In the genomic region with DNA sequence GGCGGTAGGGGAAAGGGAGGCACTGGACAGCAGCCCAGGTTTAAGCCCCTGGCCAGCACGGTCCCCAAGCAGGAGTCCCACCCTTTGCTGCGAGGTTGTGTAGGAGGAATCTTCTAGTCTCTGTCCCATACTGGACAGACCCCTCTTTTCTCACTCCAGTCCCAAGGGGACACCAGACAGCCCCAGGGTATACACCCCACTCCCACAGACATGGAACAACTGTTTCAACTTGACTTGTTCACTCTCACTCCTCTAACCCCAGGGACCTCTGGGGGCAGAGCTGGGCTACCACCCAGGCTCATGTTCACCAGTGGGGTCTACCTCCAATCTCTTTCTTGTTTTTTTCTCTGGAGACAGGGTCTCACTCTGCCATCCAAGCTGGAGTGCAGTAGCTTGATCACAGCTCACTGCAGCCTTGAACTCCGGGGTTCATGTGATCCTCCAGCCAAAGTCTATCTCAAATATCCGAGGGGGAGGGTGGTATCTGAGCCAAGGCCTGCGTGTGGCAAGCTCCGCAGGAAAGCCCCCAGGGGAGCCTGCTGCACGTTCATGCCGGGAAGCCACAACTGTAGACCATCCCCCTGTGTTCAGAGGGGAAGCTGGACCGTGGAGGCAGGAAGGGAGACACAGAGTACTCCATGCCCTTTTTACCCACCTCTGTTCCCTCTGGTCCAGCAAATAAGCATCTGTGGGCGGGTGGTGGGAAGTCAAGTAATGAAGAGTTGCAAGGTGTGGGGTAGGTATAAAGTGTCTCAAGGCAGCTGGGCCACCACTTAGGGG, we compare ENCODE assay signal across 11 cellular contexts. TPM values are rescaled to one million over a fixed set of nuclear protein-coding genes. Genes with fewer than 3 reads are reported as not detected.
DNase-seq lines count a peak whose midpoint lies in the region; ATAC-seq and TF ChIP-seq lines count a peak whose summit lies in the region.
"Had no signal": no experiment of that assay in that cellular context is flagged by ENCODE, and none has a peak within 500 bp of the region (broad histone marks: within the 10 kb centered on the region; RNA-seq: fewer than 3 reads in every experiment).

No MANE protein-coding gene starts in this region.

- peaks cover 28% of the 10 kb centered on the region for H3K4me1 Mint-ChIP-seq in activated CD8-positive, alpha-beta memory T cell treated with anti-CD3 and anti-CD28 coated beads, Interleukin-2, amount 10 ng/mL, durations not matched to agents 7 days and 5 days
- peaks cover 17% of the 10 kb centered on the region for H3K4me1 Mint-ChIP-seq in WTC11
- peaks cover 30 to 47% of the 10 kb centered on the region in 2 donors for H3K4me1 Mint-ChIP-seq in stimulated activated naive B cell treated with anti-CD40 and anti-IgM and Interleukin-4, amounts not matched to agents 10 μg/mL and 1 μg/mL and 100 μg/mL, for 72 hours

- peaks cover 3% of the 10 kb centered on the region for H3K27me3 Mint-ChIP-seq in activated CD8-positive, alpha-beta memory T cell treated with anti-CD3 and anti-CD28 coated beads, Interleukin-2, amount 10 ng/mL, durations not matched to agents 7 days and 5 days
- H3K27me3 Mint-ChIP-seq in WTC11 (ENCODE audit: low read depth), result peaks cover 15% of the 10 kb centered on the region
- no peaks in the 10 kb centered on the region for H3K27me3 Mint-ChIP-seq in stimulated activated naive B cell treated with anti-CD40 and anti-IgM and Interleukin-4, amounts not matched to agents 10 μg/mL and 1 μg/mL and 100 μg/mL, for 72 hours

- no peaks in the 10 kb centered on the region for H3K27me3 ChIP-seq in right cardiac atrium (ENCODE audit: control insufficient read depth, insufficient read depth)

- POLR2A ChIA-PET in WTC11 (lab: Charles Lee), result interaction anchor here (1.6 kb wide), 1 partner anchor 34 kb away, joined by 6 read pairs; a partner anchor contains a TSS

- no peak for ATAC-seq in activated CD8-positive, alpha-beta memory T cell treated with anti-CD3 and anti-CD28 coated beads, Interleukin-2, amount 10 ng/mL, durations not matched to agents 7 days and 5 days
- ATAC-seq in WTC11, result no peak
- ATAC-seq in right cardiac atrium, result no peak
- ATAC-seq in stimulated activated naive B cell treated with anti-CD40 and anti-IgM and Interleukin-4, amounts not matched to agents 10 μg/mL and 1 μg/mL and 100 μg/mL, for 72 hours (replicated peaks), result peak in 1 of 2 donors; percentile 24
- no peak for ATAC-seq in GM19328 (IDR thresholded peaks at IDR 0.05; ENCODE audit: unreplicated experiment)
- ATAC-seq: esophagus mucosa had no signal

- no peak for TF ChIP-seq CTCF in WTC11 (IDR thresholded peaks at IDR 0.05)

- intact Hi-C loops in right cardiac atrium (cut with DNase I), result no loop called here

- no peak for DNase-seq in activated CD8-positive, alpha-beta memory T cell treated with anti-CD3 and anti-CD28 coated beads, Interleukin-2, amount 10 ng/mL, durations not matched to agents 7 days and 5 days
- no peak for DNase-seq in activated CD8-positive, alpha-beta memory T cell treated with anti-CD3 and anti-CD28 coated beads, Interleukin-2, amount 50 U/mL, for 48 hours
- no peak for DNase-seq in WTC11 (ENCODE audit: low spot score)
- DNase-seq in right cardiac atrium, result peak; percentile 11 to 45 (median 40)
- peak; percentile 41 for DNase-seq in stimulated activated naive B cell treated with anti-CD40 and anti-IgM and Interleukin-4, amounts not matched to agents 10 μg/mL and 1 μg/mL and 100 μg/mL, for 72 hours
- no peak for DNase-seq in GM19238 (ENCODE audit: insufficient read length, low spot score)
- DNase-seq in DMS 273 (lab: John Stamatoyannopoulos, UW; ENCODE audit: unreplicated experiment), result no peak
- DNase-seq: activated CD4-positive, CD25-positive, alpha-beta regulatory T cell; NCI-H1105 had no signal

- peaks cover 6% of the 10 kb centered on the region for H3K4me1 ChIP-seq in right cardiac atrium (ENCODE audit: control insufficient read depth, insufficient read depth, low read length)

- H3K36me3 Mint-ChIP-seq in activated CD8-positive, alpha-beta memory T cell treated with anti-CD3 and anti-CD28 coated beads, Interleukin-2, amount 10 ng/mL, durations not matched to agents 7 days and 5 days, result peaks cover 3% of the 10 kb centered on the region
- H3K36me3 Mint-ChIP-seq in WTC11, result peaks cover 23% of the 10 kb centered on the region
- H3K36me3 Mint-ChIP-seq in stimulated activated naive B cell treated with anti-CD40 and anti-IgM and Interleukin-4, amounts not matched to agents 10 μg/mL and 1 μg/mL and 100 μg/mL, for 72 hours, result peaks cover 16 to 46% of the 10 kb centered on the region in 2 donors

- no peak overlapping the region for H3K4me3 ChIP-seq in right cardiac atrium (ENCODE audit: low read length)

- WGBS in right cardiac atrium, result 32% methylated on average over 11 of the region's 11 CpGs

- no peaks in the 10 kb centered on the region for H3K9me3 Mint-ChIP-seq in activated CD8-positive, alpha-beta memory T cell treated with anti-CD3 and anti-CD28 coated beads, Interleukin-2, amount 10 ng/mL, durations not matched to agents 7 days and 5 days (ENCODE audit: low read depth)
- H3K9me3 Mint-ChIP-seq in WTC11, result peaks cover 9% of the 10 kb centered on the region
- H3K9me3 Mint-ChIP-seq in stimulated activated naive B cell treated with anti-CD40 and anti-IgM and Interleukin-4, amounts not matched to agents 10 μg/mL and 1 μg/mL and 100 μg/mL, for 72 hours, result peaks cover 4 to 6% of the 10 kb centered on the region in 2 donors

- peak overlapping the region; percentile 78 for H3K4me3 Mint-ChIP-seq in activated CD8-positive, alpha-beta memory T cell treated with anti-CD3 and anti-CD28 coated beads, Interleukin-2, amount 10 ng/mL, durations not matched to agents 7 days and 5 days
- H3K4me3 Mint-ChIP-seq in WTC11, result peak overlapping the region; percentile 80
- H3K4me3 Mint-ChIP-seq in stimulated activated naive B cell treated with anti-CD40 and anti-IgM and Interleukin-4, amounts not matched to agents 10 μg/mL and 1 μg/mL and 100 μg/mL, for 72 hours, result peak overlapping the region; percentile 96 to 97

- no peaks in the 10 kb centered on the region for H3K9me3 ChIP-seq in right cardiac atrium (ENCODE audit: control insufficient read depth, low read length)

- no peak overlapping the region for H3K27ac ChIP-seq in right cardiac atrium (ENCODE audit: low read length)

- peak overlapping the region; percentile 30 for H3K27ac Mint-ChIP-seq in activated CD8-positive, alpha-beta memory T cell treated with anti-CD3 and anti-CD28 coated beads, Interleukin-2, amount 10 ng/mL, durations not matched to agents 7 days and 5 days
- peak overlapping the region; percentile 89; the same call in 1 of the 2 replicates for H3K27ac Mint-ChIP-seq in WTC11
- peak overlapping the region; percentile 87 for H3K27ac Mint-ChIP-seq in stimulated activated naive B cell treated with anti-CD40 and anti-IgM and Interleukin-4, amounts not matched to agents 10 μg/mL and 1 μg/mL and 100 μg/mL, for 72 hours

- CTCF ChIA-PET in activated CD8-positive, alpha-beta memory T cell treated with anti-CD3 and anti-CD28 coated beads, Interleukin-2, amount 10 ng/mL, durations not matched to agents 7 days and 5 days (lab: Charles Lee), result interaction anchor here (0.5 to 3.5 kb wide), 9 partner anchors 9 to 411 kb away, joined by 3 to 24 read pairs (median 3); a partner anchor contains a TSS
- CTCF ChIA-PET in WTC11 (lab: Charles Lee), result interaction anchor here (0.8 to 3.7 kb wide), 48 partner anchors 8 to 228 kb away, joined by 3 to 44 read pairs (median 5); a partner anchor contains a TSS

TF ChIP-seq in WTC11, 78 proteins besides CTCF, POLR2A, EP300 and RAD21 (continues in another document):
- TF ChIP-seq SP1 (CRISPR knock-in tag; conservative IDR thresholded peaks at IDR 0.05), result no peak
- no peak for TF ChIP-seq GTF2I (CRISPR knock-in tag; conservative IDR thresholded peaks at IDR 0.05)
- TF ChIP-seq, protein P1, sequence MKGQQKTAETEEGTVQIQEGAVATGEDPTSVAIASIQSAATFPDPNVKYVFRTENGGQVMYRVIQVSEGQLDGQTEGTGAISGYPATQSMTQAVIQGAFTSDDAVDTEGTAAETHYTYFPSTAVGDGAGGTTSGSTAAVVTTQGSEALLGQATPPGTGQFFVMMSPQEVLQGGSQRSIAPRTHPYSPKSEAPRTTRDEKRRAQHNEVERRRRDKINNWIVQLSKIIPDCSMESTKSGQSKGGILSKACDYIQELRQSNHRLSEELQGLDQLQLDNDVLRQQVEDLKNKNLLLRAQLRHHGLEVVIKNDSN (CRISPR knock-in tag; IDR thresholded peaks at IDR 0.05), result no peak
- TF ChIP-seq, protein P2, sequence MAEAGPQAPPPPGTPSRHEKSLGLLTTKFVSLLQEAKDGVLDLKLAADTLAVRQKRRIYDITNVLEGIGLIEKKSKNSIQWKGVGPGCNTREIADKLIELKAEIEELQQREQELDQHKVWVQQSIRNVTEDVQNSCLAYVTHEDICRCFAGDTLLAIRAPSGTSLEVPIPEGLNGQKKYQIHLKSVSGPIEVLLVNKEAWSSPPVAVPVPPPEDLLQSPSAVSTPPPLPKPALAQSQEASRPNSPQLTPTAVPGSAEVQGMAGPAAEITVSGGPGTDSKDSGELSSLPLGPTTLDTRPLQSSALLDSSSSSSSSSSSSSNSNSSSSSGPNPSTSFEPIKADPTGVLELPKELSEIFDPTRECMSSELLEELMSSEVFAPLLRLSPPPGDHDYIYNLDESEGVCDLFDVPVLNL (CRISPR knock-in tag; IDR thresholded peaks at IDR 0.05; ENCODE audit: borderline replicate concordance, low read depth), result no peak

RNA-seq across cellular contexts. Expression of a gene that starts 1.8 kb away (rescaled TPM):
- total RNA-seq in activated CD8-positive, alpha-beta memory T cell treated with anti-CD3 and anti-CD28 coated beads, Interleukin-2, amount 10 ng/mL, durations not matched to agents 7 days and 5 days, result 10 to 100 TPM; 51.0 to 56.4 TPM
- total RNA-seq in WTC11 (2021) (96.2 to 118 TPM (median 98.4 TPM) in 3 replicates), right cardiac atrium (100 to 1,000 TPM; 122 to 128 (median 126) TPM)
- polyA plus RNA-seq in right cardiac atrium, result 162 TPM

RNA-seq across cellular contexts. Expression of a gene that starts 23.5 kb away (rescaled TPM):
- not detected for total RNA-seq in activated CD8-positive, alpha-beta memory T cell treated with anti-CD3 and anti-CD28 coated beads, Interleukin-2, amount 10 ng/mL, durations not matched to agents 7 days and 5 days
- total RNA-seq in WTC11 (2021) (1.0 to 3.0 TPM (median 1.3 TPM) in 3 replicates), right cardiac atrium (not detected)
- polyA plus RNA-seq in right cardiac atrium, result 0.16 TPM

RNA-seq across cellular contexts. Expression of a gene that starts 34.3 kb away (rescaled TPM):
- total RNA-seq in activated CD8-positive, alpha-beta memory T cell treated with anti-CD3 and anti-CD28 coated beads, Interleukin-2, amount 10 ng/mL, durations not matched to agents 7 days and 5 days, result 10 to 100 TPM; 85.1 to 85.3 TPM
- 77.1 to 86.9 TPM (median 86.6 TPM) in 3 replicates for total RNA-seq in WTC11 (2021)
- total RNA-seq in right cardiac atrium, result 10 to 100 TPM; 41.6 to 58.0 (median 49.1) TPM
- 138 TPM for polyA plus RNA-seq in right cardiac atrium

RNA-seq across cellular contexts. Expression of a gene that starts 57.7 kb away (rescaled TPM):
- total RNA-seq in activated CD8-positive, alpha-beta memory T cell treated with anti-CD3 and anti-CD28 coated beads, Interleukin-2, amount 10 ng/mL, durations not matched to agents 7 days and 5 days, result 10 to 100 TPM; 16.5 to 18.1 TPM
- total RNA-seq in WTC11 (2021), result 15.2 to 17.4 TPM (median 15.2 TPM) in 3 replicates
- 10 to 100 TPM in 1 of 4 donors, 1 to 10 TPM in 3; 6.3 to 16.1 (median 7.0) TPM for total RNA-seq in right cardiac atrium
- polyA plus RNA-seq in right cardiac atrium, result 5.8 TPM

RNA-seq across cellular contexts. Expression of a gene that starts 58.6 kb away (rescaled TPM):
- total RNA-seq in activated CD8-positive, alpha-beta memory T cell treated with anti-CD3 and anti-CD28 coated beads, Interleukin-2, amount 10 ng/mL, durations not matched to agents 7 days and 5 days, result 10 to 100 TPM; 13.8 to 16.7 TPM
- total RNA-seq in WTC11 (2021), result 11.9 to 13.4 TPM (median 12.4 TPM) in 3 replicates
- total RNA-seq in right cardiac atrium, result 1 to 10 TPM; 6.1 to 8.7 (median 6.4) TPM
- 5.0 TPM for polyA plus RNA-seq in right cardiac atrium

Comparison
In these comparisons a context has a peak if more than half of its experiments do, and no peak if none do; other contexts are left out.
1. DNase-seq: peak in right cardiac atrium (3 of 3) and stimulated activated naive B cell treated with anti-CD40 and anti-IgM and Interleukin-4, amounts not matched to agents 10 μg/mL and 1 μg/mL and 100 μg/mL, for 72 hours (single experiment); none in activated CD8-positive, alpha-beta memory T cell treated with anti-CD3 and anti-CD28 coated beads, Interleukin-2, amount 10 ng/mL, durations not matched to agents 7 days and 5 days (single experiment), activated CD8-positive, alpha-beta memory T cell treated with anti-CD3 and anti-CD28 coated beads, Interleukin-2, amount 50 U/mL, for 48 hours (single experiment), WTC11 (single experiment), GM19238 (single experiment) and DMS 273 (single experiment).
2. H3K27ac Mint-ChIP-seq: peak in every context shown above with its lines; median percentile 89 in WTC11; 87 in stimulated activated naive B cell treated with anti-CD40 and anti-IgM and Interleukin-4, amounts not matched to agents 10 μg/mL and 1 μg/mL and 100 μg/mL, for 72 hours; 30 in activated CD8-positive, alpha-beta memory T cell treated with anti-CD3 and anti-CD28 coated beads, Interleukin-2, amount 10 ng/mL, durations not matched to agents 7 days and 5 days.
3. Peak in every context shown above with its lines, with median percentiles within 50 percentile points of each other: H3K4me3 Mint-ChIP-seq.